Comparison of ENCODE assay signal across 8 cellular contexts in the genomic region with DNA sequence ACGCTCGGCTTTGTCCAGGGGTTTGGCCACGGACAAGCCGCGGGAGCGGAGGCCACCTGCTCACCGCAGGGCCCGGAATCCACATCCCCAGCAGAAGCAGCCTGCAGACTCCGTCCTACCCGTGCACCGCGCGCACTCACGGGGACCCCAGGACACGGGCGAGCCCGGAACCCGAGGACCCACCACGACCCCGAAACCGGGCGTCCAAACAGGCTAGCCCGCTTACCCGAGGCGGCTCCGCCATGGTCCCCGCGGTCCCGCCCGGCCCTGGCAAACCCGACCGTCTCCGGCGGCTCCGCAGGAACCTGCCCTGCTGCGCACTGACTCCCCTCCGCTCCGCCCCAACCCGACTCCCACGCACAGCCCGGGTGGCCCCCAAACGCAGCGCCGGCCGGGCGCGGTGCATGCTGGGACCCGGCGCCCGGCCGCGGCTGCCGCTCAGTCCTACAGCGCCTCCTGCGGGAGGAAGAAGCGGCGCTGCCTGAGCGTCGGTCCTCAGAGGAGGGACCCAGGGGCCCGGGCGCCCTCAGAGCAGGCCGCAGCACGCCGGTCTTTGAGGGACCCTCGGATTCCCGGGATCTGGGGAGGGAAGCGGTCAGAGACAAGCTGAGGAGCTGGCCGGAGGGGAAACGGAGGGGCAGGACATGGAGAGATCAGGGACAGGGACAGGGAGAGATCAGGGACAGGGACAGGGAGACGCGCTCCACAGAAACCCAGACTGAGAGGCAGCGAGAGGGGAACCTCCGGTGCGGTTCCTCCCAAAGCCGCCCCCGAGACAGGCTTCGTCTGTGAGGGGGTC.
A peak's percentile ranks its signal among the peaks of the same experiment; 100 is the strongest.
DNase-seq lines count a peak whose midpoint lies in the region; ATAC-seq lines count a peak whose summit lies in the region.

A gene with protein sequence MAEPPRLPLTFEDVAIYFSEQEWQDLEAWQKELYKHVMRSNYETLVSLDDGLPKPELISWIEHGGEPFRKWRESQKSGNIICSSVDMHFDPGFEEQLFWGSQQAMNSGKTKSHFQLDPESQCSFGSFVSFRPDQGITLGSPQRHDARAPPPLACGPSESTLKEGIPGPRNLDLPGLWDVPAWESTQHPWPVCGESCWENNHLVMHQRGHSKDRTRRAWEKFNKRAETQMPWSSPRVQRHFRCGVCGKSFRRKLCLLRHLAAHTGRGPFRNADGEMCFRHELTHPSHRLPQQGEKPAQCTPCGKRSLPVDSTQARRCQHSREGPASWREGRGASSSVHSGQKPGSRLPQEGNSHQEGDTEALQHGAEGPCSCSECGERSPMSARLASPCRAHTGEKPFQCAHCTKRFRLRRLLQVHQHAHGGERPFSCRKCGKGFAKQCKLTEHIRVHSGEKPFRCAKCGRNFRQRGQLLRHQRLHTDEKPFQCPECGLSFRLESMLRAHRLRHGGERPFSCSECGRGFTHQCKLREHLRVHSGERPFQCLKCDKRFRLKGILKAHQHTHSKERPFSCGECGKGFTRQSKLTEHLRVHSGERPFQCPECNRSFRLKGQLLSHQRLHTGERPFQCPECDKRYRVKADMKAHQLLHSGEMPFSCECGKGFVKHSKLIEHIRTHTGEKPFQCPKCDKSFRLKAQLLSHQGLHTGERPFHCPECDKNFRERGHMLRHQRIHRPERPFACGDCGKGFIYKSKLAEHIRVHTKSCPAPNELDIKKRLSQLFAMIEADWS (minus strand): TSS at position 322 of the 799 bp plus-strand sequence. CDS start 78 bp downstream, at position 244.

- H3K4me1 Mint-ChIP-seq in central memory CD8-positive, alpha-beta T cell, result peaks cover 41% of the 10 kb centered on the region

- peaks cover 15% of the 10 kb centered on the region for H3K36me3 Mint-ChIP-seq in central memory CD8-positive, alpha-beta T cell (ENCODE audit: insufficient read depth)

- ATAC-seq in GM19025 (IDR thresholded peaks at IDR 0.05; ENCODE audit: low read depth, unreplicated experiment) (peak; percentile 88), HG03280 (IDR thresholded peaks at IDR 0.05; ENCODE audit: unreplicated experiment) (peak; percentile 85)
- peak; percentile 86 for ATAC-seq in central memory CD8-positive, alpha-beta T cell (replicated peaks; ENCODE audit: extremely low read depth, poor library complexity, severe bottlenecking)

- H3K4me3 Mint-ChIP-seq in central memory CD8-positive, alpha-beta T cell, result peak within 1 kb of the TSS; percentile 96

- H3K27me3 Mint-ChIP-seq in central memory CD8-positive, alpha-beta T cell, result no peaks in the 10 kb centered on the region

- DNase-seq in AML-193 (lab: John Stamatoyannopoulos, UW) (peak; percentile 79 to 86), NCI-H226 (peak; percentile 89), kidney tubule cell (ENCODE audit: low spot score) (peak; percentile 95)
- DNase-seq in activated CD4-positive, CD25-positive, alpha-beta regulatory T cell treated with anti-CD3 and anti-CD28 coated beads, Interleukin-2, amount 50 U/mL, for 16 hours (ENCODE audit: low read depth, low spot score), result peak; percentile 87
- DNase-seq in central memory CD8-positive, alpha-beta T cell (ENCODE audit: low spot score in 2 of 2), result peak; percentile 84
- DNase-seq in stimulated activated CD4-positive, alpha-beta T cell treated with anti-CD3 and anti-CD28 coated beads, Interleukin-1b, Interleukin-23, amount 100 ng/mL, for 1 hour (ENCODE audit: low read depth in 2 of 2), result peak; percentile 84 to 90

- H3K9me3 Mint-ChIP-seq in central memory CD8-positive, alpha-beta T cell, result no peaks in the 10 kb centered on the region

- peak within 1 kb of the TSS; percentile 98 for H3K27ac Mint-ChIP-seq in central memory CD8-positive, alpha-beta T cell (ENCODE audit: low read depth)

Comparison
In these comparisons a context has a peak if more than half of its experiments do, and no peak if none do; other contexts are left out.
1. Peak in every context shown above with its lines: DNase-seq and ATAC-seq.